Comparison of ENCODE assay signal across 8 cellular contexts in genomic region chr6:5214570-5215052, GRCh38. TPM values are rescaled to one million over a fixed set of nuclear protein-coding genes. Genes with fewer than 3 reads are reported as not detected.
DNase-seq lines count a peak whose midpoint lies in the region; ATAC-seq and TF ChIP-seq lines count a peak whose summit lies in the region.

No MANE protein-coding gene starts in this region.

- H3K36me3 ChIP-seq in smooth muscle cell (ENCODE audit: low read depth): no peaks in the 10 kb centered on the region

- no peaks in the 10 kb centered on the region for H3K36me3 Mint-ChIP-seq in HFFc6 (ENCODE audit: low read depth)
- H3K36me3 Mint-ChIP-seq in activated CD4-positive, alpha-beta memory T cell treated with anti-CD3 and anti-CD28 coated beads for 36 hours: peaks cover 21% of the 10 kb centered on the region
- peaks cover 6% of the 10 kb centered on the region for H3K36me3 Mint-ChIP-seq in activated T-helper 1 cell treated with anti-CD3 and anti-CD28 coated beads, Interleukin-12 subunit alpha, Interleukin-12 subunit beta, Interleukin-2, Interleukin-4 antibody, amounts not matched to agents 30 ng/mL and 10 ng/mL and 1 ng/mL, durations not matched to agents 14 hours and 24 hours and 36 hours (ENCODE audit: low read depth)

- no peak overlapping the region for H3K27ac ChIP-seq in smooth muscle cell (ENCODE audit: low read depth)

- peaks cover 41% of the 10 kb centered on the region for H3K4me1 Mint-ChIP-seq in HFFc6 (ENCODE audit: low read depth)
- peaks cover 4% of the 10 kb centered on the region for H3K4me1 Mint-ChIP-seq in activated CD4-positive, alpha-beta memory T cell treated with anti-CD3 and anti-CD28 coated beads for 36 hours (ENCODE audit: low read depth)
- peaks cover 14% of the 10 kb centered on the region for H3K4me1 Mint-ChIP-seq in activated T-helper 1 cell treated with anti-CD3 and anti-CD28 coated beads, Interleukin-12 subunit alpha, Interleukin-12 subunit beta, Interleukin-2, Interleukin-4 antibody, amounts not matched to agents 30 ng/mL and 10 ng/mL and 1 ng/mL, durations not matched to agents 14 hours and 24 hours and 36 hours (ENCODE audit: low read depth)

- H3K9ac ChIP-seq in smooth muscle cell (ENCODE audit: low read depth): no peak overlapping the region

- H4K20me1 ChIP-seq in smooth muscle cell (ENCODE audit: low read depth): no peaks in the 10 kb centered on the region

- H3K79me2 ChIP-seq in smooth muscle cell (ENCODE audit: low read depth): no peaks in the 10 kb centered on the region

- no peaks in the 10 kb centered on the region for H3K4me1 ChIP-seq in smooth muscle cell (ENCODE audit: low read depth)

- CTCF ChIA-PET in activated CD4-positive, alpha-beta memory T cell treated with anti-CD3 and anti-CD28 coated beads for 36 hours (lab: Charles Lee): interaction anchor here (0.5 to 3.3 kb wide), 8 partner anchors 24 to 173 kb away, joined by 3 to 32 read pairs (median 4); partner anchors contain the start of genes FARS2 and LYRM4

- intact Hi-C loops in activated CD4-positive, alpha-beta memory T cell treated with anti-CD3 and anti-CD28 coated beads for 36 hours (cut with micrococcal nuclease): loop anchor here (1.0 to 5.0 kb wide), 4 partner anchors 33 to 183 kb away; no protein-coding TSS in a partner anchor
- intact Hi-C loops in Right ventricle myocardium superior (cut with DNase I): loop anchor here (10.0 kb wide), 1 partner anchor 70 kb away; no protein-coding TSS in a partner anchor
- intact Hi-C loops in activated T-helper 1 cell treated with anti-CD3 and anti-CD28 coated beads, Interleukin-12 subunit alpha, Interleukin-12 subunit beta, Interleukin-2, Interleukin-4 antibody, amounts not matched to agents 30 ng/mL and 10 ng/mL and 1 ng/mL, durations not matched to agents 14 hours and 24 hours and 36 hours (cut with micrococcal nuclease): loop anchor here (1.0 to 5.0 kb wide), 3 partner anchors 72 to 184 kb away; no protein-coding TSS in a partner anchor

- peaks cover 9% of the 10 kb centered on the region for H3F3A ChIP-seq in smooth muscle cell (ENCODE audit: low read depth)

- no peak overlapping the region for H3K4me2 ChIP-seq in smooth muscle cell

- H2AFZ ChIP-seq in smooth muscle cell (ENCODE audit: low read depth): no peak overlapping the region

- ATAC-seq in Right ventricle myocardium superior (ENCODE audit: poor library complexity) (peak; percentile 91), GM19455 (IDR thresholded peaks at IDR 0.05; ENCODE audit: unreplicated experiment) (no peak), GM21526 (IDR thresholded peaks at IDR 0.05; ENCODE audit: low FRiP score, unreplicated experiment) (no peak)

- POLR2A ChIA-PET in activated CD4-positive, alpha-beta memory T cell treated with anti-CD3 and anti-CD28 coated beads for 36 hours (lab: Charles Lee): no interaction called here

- H3K4me3 Mint-ChIP-seq in HFFc6: no peak overlapping the region
- no peak overlapping the region for H3K4me3 Mint-ChIP-seq in activated CD4-positive, alpha-beta memory T cell treated with anti-CD3 and anti-CD28 coated beads for 36 hours
- H3K4me3 Mint-ChIP-seq in activated T-helper 1 cell treated with anti-CD3 and anti-CD28 coated beads, Interleukin-12 subunit alpha, Interleukin-12 subunit beta, Interleukin-2, Interleukin-4 antibody, amounts not matched to agents 30 ng/mL and 10 ng/mL and 1 ng/mL, durations not matched to agents 14 hours and 24 hours and 36 hours: no peak overlapping the region

- peak; percentile 79 for TF ChIP-seq CTCF in HFFc6 (IDR thresholded peaks at IDR 0.05)
- TF ChIP-seq CTCF in smooth muscle cell (IDR thresholded peaks at IDR 0.05; ENCODE audit: borderline replicate concordance, insufficient read depth, poor library complexity, severe bottlenecking): peak; percentile 57

- no peak overlapping the region for H3K4me3 ChIP-seq in smooth muscle cell

- H3K27me3 Mint-ChIP-seq in HFFc6 (ENCODE audit: insufficient read depth): no peaks in the 10 kb centered on the region
- no peaks in the 10 kb centered on the region for H3K27me3 Mint-ChIP-seq in activated CD4-positive, alpha-beta memory T cell treated with anti-CD3 and anti-CD28 coated beads for 36 hours
- H3K27me3 Mint-ChIP-seq in activated T-helper 1 cell treated with anti-CD3 and anti-CD28 coated beads, Interleukin-12 subunit alpha, Interleukin-12 subunit beta, Interleukin-2, Interleukin-4 antibody, amounts not matched to agents 30 ng/mL and 10 ng/mL and 1 ng/mL, durations not matched to agents 14 hours and 24 hours and 36 hours (ENCODE audit: insufficient read depth): no peaks in the 10 kb centered on the region

- 40% methylated on average over 10 of the region's 10 CpGs for WGBS in smooth muscle cell (ENCODE audit: low lambda C conversion rate)

- H3K9me3 Mint-ChIP-seq in HFFc6: no peaks in the 10 kb centered on the region
- H3K9me3 Mint-ChIP-seq in activated CD4-positive, alpha-beta memory T cell treated with anti-CD3 and anti-CD28 coated beads for 36 hours: no peaks in the 10 kb centered on the region
- no peaks in the 10 kb centered on the region for H3K9me3 Mint-ChIP-seq in activated T-helper 1 cell treated with anti-CD3 and anti-CD28 coated beads, Interleukin-12 subunit alpha, Interleukin-12 subunit beta, Interleukin-2, Interleukin-4 antibody, amounts not matched to agents 30 ng/mL and 10 ng/mL and 1 ng/mL, durations not matched to agents 14 hours and 24 hours and 36 hours

- no peaks in the 10 kb centered on the region for H3K9me3 ChIP-seq in smooth muscle cell (replicated peaks; ENCODE audit: low read depth)

- peak; percentile 35 for DNase-seq in CD1c-positive myeloid dendritic cell (ENCODE audit: extremely low spot score)
- DNase-seq in HFFc6: no peak
- peak; percentile 58 for DNase-seq in activated CD4-positive, alpha-beta memory T cell treated with anti-CD3 and anti-CD28 coated beads for 36 hours
- peak; percentile 61 for DNase-seq in Right ventricle myocardium superior
- no peak for DNase-seq in smooth muscle cell (lab: John Stamatoyannopoulos, UW; ENCODE audit: unreplicated experiment)
- no peak for DNase-seq in activated T-helper 1 cell treated with anti-CD3 and anti-CD28 coated beads, Interleukin-12 subunit alpha, Interleukin-12 subunit beta, Interleukin-2, Interleukin-4 antibody, amounts not matched to agents 30 ng/mL and 10 ng/mL and 1 ng/mL, durations not matched to agents 14 hours and 24 hours and 36 hours (ENCODE audit: low spot score)

- H3K27ac Mint-ChIP-seq in HFFc6: peak overlapping the region; percentile 75; the same call in 1 of the 2 replicates
- H3K27ac Mint-ChIP-seq in activated CD4-positive, alpha-beta memory T cell treated with anti-CD3 and anti-CD28 coated beads for 36 hours: no peak overlapping the region
- no peak overlapping the region for H3K27ac Mint-ChIP-seq in activated T-helper 1 cell treated with anti-CD3 and anti-CD28 coated beads, Interleukin-12 subunit alpha, Interleukin-12 subunit beta, Interleukin-2, Interleukin-4 antibody, amounts not matched to agents 30 ng/mL and 10 ng/mL and 1 ng/mL, durations not matched to agents 14 hours and 24 hours and 36 hours

- H3K27me3 ChIP-seq in smooth muscle cell (ENCODE audit: low read depth): no peaks in the 10 kb centered on the region

RNA-seq across cellular contexts. Expression of gene LYRM4, which starts 46.1 kb away (rescaled TPM):
- 10 to 100 TPM; 26.8 to 36.3 (median 30.2) TPM for total RNA-seq in HFFc6 (2021; fragmentation: NEBNext Ultra II Directional; extraction: Animal tissue kit (Norgen Biotek cat#: 25700))
- total RNA-seq in activated CD4-positive, alpha-beta memory T cell treated with anti-CD3 and anti-CD28 coated beads for 36 hours: 10 to 100 TPM; 50.6 to 53.6 TPM
- 26.2 TPM for total RNA-seq in Right ventricle myocardium superior
- total RNA-seq in smooth muscle cell: 16.1 and 27.1 TPM in 2 replicates
- 25.0 and 26.1 TPM in 2 replicates for polyA plus RNA-seq in smooth muscle cell
- 47.1 and 48.9 TPM in 2 replicates for total RNA-seq in activated T-helper 1 cell treated with anti-CD3 and anti-CD28 coated beads, Interleukin-12 subunit alpha, Interleukin-12 subunit beta, Interleukin-2, Interleukin-4 antibody, amounts not matched to agents 30 ng/mL and 10 ng/mL and 1 ng/mL, durations not matched to agents 14 hours and 24 hours and 36 hours

RNA-seq across cellular contexts. Expression of gene FARS2, which starts 46.7 kb away (rescaled TPM):
- total RNA-seq in HFFc6 (2021; fragmentation: NEBNext Ultra II Directional; extraction: Animal tissue kit (Norgen Biotek cat#: 25700)): 10 to 100 TPM; 11.5 to 16.4 (median 13.1) TPM
- total RNA-seq in activated CD4-positive, alpha-beta memory T cell treated with anti-CD3 and anti-CD28 coated beads for 36 hours: 10 to 100 TPM; 22.7 to 23.7 TPM
- total RNA-seq in Right ventricle myocardium superior (20.8 TPM), smooth muscle cell (9.6 and 14.2 TPM in 2 replicates)
- polyA plus RNA-seq in smooth muscle cell: 9.5 and 13.2 TPM in 2 replicates
- total RNA-seq in activated T-helper 1 cell treated with anti-CD3 and anti-CD28 coated beads, Interleukin-12 subunit alpha, Interleukin-12 subunit beta, Interleukin-2, Interleukin-4 antibody, amounts not matched to agents 30 ng/mL and 10 ng/mL and 1 ng/mL, durations not matched to agents 14 hours and 24 hours and 36 hours: 20.8 and 23.8 TPM in 2 replicates

Comparison
In these comparisons a context has a peak if more than half of its experiments do, and no peak if none do; other contexts are left out.
1. DNase-seq: peak in CD1c-positive myeloid dendritic cell (single experiment), activated CD4-positive, alpha-beta memory T cell treated with anti-CD3 and anti-CD28 coated beads for 36 hours (single experiment) and Right ventricle myocardium superior (single experiment); none in HFFc6 (single experiment), smooth muscle cell (single experiment) and activated T-helper 1 cell treated with anti-CD3 and anti-CD28 coated beads, Interleukin-12 subunit alpha, Interleukin-12 subunit beta, Interleukin-2, Interleukin-4 antibody, amounts not matched to agents 30 ng/mL and 10 ng/mL and 1 ng/mL, durations not matched to agents 14 hours and 24 hours and 36 hours (single experiment).